In the genomic region with DNA sequence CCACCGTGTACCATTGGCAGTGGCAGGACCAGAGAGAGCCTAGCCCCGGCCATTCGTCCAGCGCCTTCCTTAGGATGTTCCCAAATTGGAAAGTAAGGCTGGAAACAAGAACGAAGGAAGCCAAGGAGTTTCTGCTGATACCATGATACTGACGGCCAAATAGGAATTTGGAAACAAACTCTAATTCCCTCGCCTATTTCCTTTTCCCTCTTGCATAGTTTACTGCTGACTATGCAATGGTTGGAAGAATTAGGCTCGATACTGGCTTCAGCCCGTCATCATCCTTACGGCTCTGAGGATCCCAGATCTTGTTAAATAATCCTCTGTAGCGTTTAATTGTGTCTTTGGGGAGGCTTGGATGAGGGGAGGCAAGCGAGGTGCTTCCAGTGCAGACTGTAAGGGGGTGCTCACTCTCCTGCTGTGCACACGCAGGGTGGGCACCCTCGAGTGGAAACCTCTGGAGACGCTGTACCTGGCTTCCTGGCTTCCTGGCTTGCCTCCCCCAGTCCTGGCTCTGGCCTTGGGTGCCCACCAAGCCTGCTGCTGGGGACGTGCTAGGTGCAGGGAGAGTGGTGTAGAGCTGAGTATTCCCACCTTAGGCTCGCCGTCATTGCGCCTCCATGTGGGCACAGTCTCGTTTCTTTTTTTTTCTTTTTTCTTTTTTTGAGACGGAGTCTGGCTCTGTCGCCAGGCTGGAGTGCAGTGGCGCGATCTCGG, we compare ENCODE assay signal across 13 cellular contexts.
"Had no signal": no experiment of that assay in that cellular context is flagged by ENCODE, and none has a peak within 500 bp of the region (broad histone marks: within the 10 kb centered on the region; RNA-seq: fewer than 3 reads in every experiment).

No MANE protein-coding gene starts in this region.

- DNase-seq: activated CD4-positive, alpha-beta T cell treated with anti-CD3 and anti-CD28 coated beads for 36 hours; activated naive CD4-positive, alpha-beta T cell; esophagus squamous epithelium; gastrocnemius medialis; heart right ventricle; left ventricle myocardium superior; T1000; tibial artery had no signal

- H3K9me3 ChIP-seq: esophagus squamous epithelium, gastrocnemius medialis, heart right ventricle, tibial artery had no signal

- H2AFZ ChIP-seq: parathyroid adenoma had no signal

- H3K27me3 ChIP-seq: cardiac muscle cell had no signal

- FAIRE-seq: astrocyte had no signal

- H3K4me1 Mint-ChIP-seq: activated CD4-positive, alpha-beta T cell treated with anti-CD3 and anti-CD28 coated beads for 36 hours had no signal

- H3K4me3 Mint-ChIP-seq: activated CD4-positive, alpha-beta T cell treated with anti-CD3 and anti-CD28 coated beads for 36 hours; activated T-helper 1 cell treated with anti-CD3 and anti-CD28 coated beads, Interleukin-12 subunit alpha, Interleukin-12 subunit beta, Interleukin-2, Interleukin-4 antibody, amounts not matched to agents 30 ng/mL and 10 ng/mL and 1 ng/mL, durations not matched to agents 14 hours and 24 hours and 36 hours had no signal

- H3K4me1 ChIP-seq: gastrocnemius medialis, parathyroid adenoma, tibial artery had no signal

- H3K4me3 ChIP-seq: cardiac muscle cell, esophagus squamous epithelium, gastrocnemius medialis, heart right ventricle, skin epidermis, tibial artery had no signal

- H3K9me3 Mint-ChIP-seq: activated T-helper 1 cell treated with anti-CD3 and anti-CD28 coated beads, Interleukin-12 subunit alpha, Interleukin-12 subunit beta, Interleukin-2, Interleukin-4 antibody, amounts not matched to agents 30 ng/mL and 10 ng/mL and 1 ng/mL, durations not matched to agents 14 hours and 24 hours and 36 hours had no signal

- H3K9ac ChIP-seq: parathyroid adenoma had no signal

- H3K27ac ChIP-seq: cardiac muscle cell, esophagus squamous epithelium, gastrocnemius medialis, heart right ventricle, parathyroid adenoma, tibial artery had no signal

- H3K36me3 ChIP-seq: cardiac muscle cell, esophagus squamous epithelium, gastrocnemius medialis, heart right ventricle, tibial artery had no signal

- ATAC-seq: activated CD4-positive, alpha-beta T cell treated with anti-CD3 and anti-CD28 coated beads for 36 hours; gastrocnemius medialis; heart right ventricle; left ventricle myocardium superior had no signal

- H3K79me2 ChIP-seq: parathyroid adenoma had no signal

- H3K27ac Mint-ChIP-seq: activated CD4-positive, alpha-beta T cell treated with anti-CD3 and anti-CD28 coated beads for 36 hours; activated T-helper 1 cell treated with anti-CD3 and anti-CD28 coated beads, Interleukin-12 subunit alpha, Interleukin-12 subunit beta, Interleukin-2, Interleukin-4 antibody, amounts not matched to agents 30 ng/mL and 10 ng/mL and 1 ng/mL, durations not matched to agents 14 hours and 24 hours and 36 hours had no signal
